ENCODE assay signal across 16 cellular contexts in the genomic region with DNA sequence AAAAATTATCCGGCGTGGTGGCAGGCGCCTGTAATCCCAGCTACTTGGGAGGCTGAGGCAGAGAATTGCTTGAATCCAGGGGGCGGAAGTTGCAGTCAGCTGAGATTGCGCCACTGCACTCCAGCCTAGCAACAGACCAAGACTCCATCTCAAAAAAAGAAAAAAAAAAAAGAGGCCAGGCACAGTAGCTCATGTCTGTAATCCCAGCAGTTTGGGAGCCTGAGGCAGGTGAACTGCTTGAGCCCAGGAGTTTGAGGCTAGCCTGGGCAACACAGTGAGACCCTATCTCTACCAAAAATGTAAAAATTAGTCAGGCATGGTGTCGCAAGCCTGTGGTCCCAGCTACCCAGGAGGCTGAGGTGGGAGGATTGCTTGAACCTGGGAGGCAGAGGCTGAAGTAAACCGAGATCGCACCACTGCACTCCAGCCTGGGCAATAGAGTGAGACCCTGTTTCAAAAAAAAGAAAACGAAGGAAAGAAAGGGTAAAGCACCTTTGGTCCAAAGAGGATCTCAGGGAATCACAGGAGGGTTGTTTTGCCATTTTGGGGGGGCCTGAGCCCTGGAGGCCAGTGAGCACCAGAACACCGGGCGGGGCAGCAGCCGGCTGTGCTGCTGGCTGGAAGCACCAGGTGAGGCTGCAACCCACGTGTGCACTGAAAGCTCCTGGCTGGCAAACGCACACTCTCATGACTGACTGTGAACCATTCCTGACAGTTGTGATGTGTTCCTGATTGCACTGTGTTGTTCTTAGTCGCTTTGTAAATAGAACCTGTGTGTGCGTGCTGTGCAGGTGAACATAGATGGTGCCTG. TPM values are rescaled to one million over a fixed set of nuclear protein-coding genes. Genes with fewer than 3 reads are reported as not detected.
DNase-seq lines count a peak whose midpoint lies in the region; ATAC-seq, FAIRE-seq and TF ChIP-seq lines count a peak whose summit lies in the region.
"Had no signal": no experiment of that assay in that cellular context is flagged by ENCODE, and none has a peak within 500 bp of the region (broad histone marks: within the 10 kb centered on the region; RNA-seq: fewer than 3 reads in every experiment).

No MANE protein-coding gene starts in this region.

- no peak overlapping the region for H3K4me3 Mint-ChIP-seq in activated naive CD4-positive, alpha-beta T cell treated with anti-CD3 and anti-CD28 coated beads for 36 hours
- H3K4me3 Mint-ChIP-seq: activated naive CD8-positive, alpha-beta T cell; H9; natural killer cell treated with Interleukin-12 subunit alpha and Interleukin-12 subunit beta and Interleukin-15 and Interleukin-18, amount 100 ng/mL, for 72 hours had no signal

- no peak for TF ChIP-seq CTCF in mucosa of descending colon (IDR thresholded peaks at IDR 0.05)
- no peak for TF ChIP-seq CTCF in D721Med (IDR thresholded peaks at IDR 0.05; ENCODE audit: insufficient read depth, missing control alignments)

- DNase-seq in GM12891 (ENCODE audit: insufficient read length, low spot score): no peak
- peak; percentile 95 to 98 (median 97) for DNase-seq in NCI-H1417 (lab: John Stamatoyannopoulos, UW)
- DNase-seq in SHP77 (lab: John Stamatoyannopoulos, UW): peak; percentile 80 to 90
- DNase-seq in mucosa of descending colon: peak; percentile 67 to 77 (median 68)
- no peak for DNase-seq in activated naive CD4-positive, alpha-beta T cell treated with anti-CD3 and anti-CD28 coated beads for 36 hours
- DNase-seq in D721Med (ENCODE audit: insufficient read length, low spot score): no peak
- DNase-seq: activated CD8-positive, alpha-beta memory T cell treated with anti-CD3 and anti-CD28 coated beads, Interleukin-2, amount 50 U/mL, for 4 hours; caudate nucleus; H9; left cardiac atrium; sigmoid colon; stimulated activated naive CD4-positive, alpha-beta T cell had no signal

- peaks cover 13% of the 10 kb centered on the region for H3K4me1 ChIP-seq in mucosa of descending colon (ENCODE audit: low read depth)
- H3K4me1 ChIP-seq: sigmoid colon had no signal

- peak; percentile 28 for FAIRE-seq in GM12891 (lab: Jason Lieb, UNC)
- FAIRE-seq in D721Med (lab: Jason Lieb, UNC): no peak

- CTCF ChIA-PET in activated naive CD4-positive, alpha-beta T cell treated with anti-CD3 and anti-CD28 coated beads for 36 hours (lab: Charles Lee): no interaction called here

- no peaks in the 10 kb centered on the region for H3K9me3 Mint-ChIP-seq in activated naive CD4-positive, alpha-beta T cell treated with anti-CD3 and anti-CD28 coated beads for 36 hours
- H3K9me3 Mint-ChIP-seq: H9; natural killer cell treated with Interleukin-12 subunit alpha and Interleukin-12 subunit beta and Interleukin-15 and Interleukin-18, amount 100 ng/mL, for 72 hours had no signal

- H3K9me3 ChIP-seq in mucosa of descending colon: no peaks in the 10 kb centered on the region
- H3K9me3 ChIP-seq: BLaER1, sigmoid colon had no signal

- no peaks in the 10 kb centered on the region for H3K36me3 Mint-ChIP-seq in activated naive CD4-positive, alpha-beta T cell treated with anti-CD3 and anti-CD28 coated beads for 36 hours (ENCODE audit: low read depth)
- H3K36me3 Mint-ChIP-seq: activated naive CD8-positive, alpha-beta T cell; natural killer cell treated with Interleukin-12 subunit alpha and Interleukin-12 subunit beta and Interleukin-15 and Interleukin-18, amount 100 ng/mL, for 72 hours had no signal

- no peak overlapping the region for H3K27ac Mint-ChIP-seq in activated naive CD4-positive, alpha-beta T cell treated with anti-CD3 and anti-CD28 coated beads for 36 hours
- H3K27ac Mint-ChIP-seq: activated naive CD8-positive, alpha-beta T cell; H9; natural killer cell treated with Interleukin-12 subunit alpha and Interleukin-12 subunit beta and Interleukin-15 and Interleukin-18, amount 100 ng/mL, for 72 hours had no signal

- H3K4me1 Mint-ChIP-seq in activated naive CD4-positive, alpha-beta T cell treated with anti-CD3 and anti-CD28 coated beads for 36 hours (ENCODE audit: low read depth): no peaks in the 10 kb centered on the region

- intact Hi-C loops in mucosa of descending colon (cut with DNase I, micrococcal nuclease): no loop called here
- intact Hi-C loops in activated naive CD4-positive, alpha-beta T cell treated with anti-CD3 and anti-CD28 coated beads for 36 hours (cut with micrococcal nuclease): no loop called here

- no peaks in the 10 kb centered on the region for H3K36me3 ChIP-seq in mucosa of descending colon (ENCODE audit: low read depth)
- H3K36me3 ChIP-seq: BLaER1, sigmoid colon had no signal

- no peaks in the 10 kb centered on the region for H3K27me3 Mint-ChIP-seq in activated naive CD4-positive, alpha-beta T cell treated with anti-CD3 and anti-CD28 coated beads for 36 hours (ENCODE audit: low read depth)
- H3K27me3 Mint-ChIP-seq: activated naive CD8-positive, alpha-beta T cell had no signal

- ATAC-seq in mucosa of descending colon: peak; percentile 91
- ATAC-seq in GM19467 (IDR thresholded peaks at IDR 0.05; ENCODE audit: unreplicated experiment): no peak
- ATAC-seq: left cardiac atrium; natural killer cell treated with Interleukin-12 subunit alpha and Interleukin-12 subunit beta and Interleukin-15 and Interleukin-18, amount 100 ng/mL, for 72 hours had no signal

- no peak for TF ChIP-seq POLR2A in GM12891 (IDR thresholded peaks at IDR 0.05; ENCODE audit: low read depth, low read length)

- no peak overlapping the region for H3K4me3 ChIP-seq in mucosa of descending colon
- H3K4me3 ChIP-seq: BLaER1, sigmoid colon had no signal

TF ChIP-seq in GM12891, 5 proteins besides CTCF, POLR2A, EP300 and RAD21:
- no peak for TF ChIP-seq SPI1 (IDR thresholded peaks at IDR 0.05; ENCODE audit: low read depth, low read length)
- no peak for TF ChIP-seq POU2F2 (IDR thresholded peaks at IDR 0.05; ENCODE audit: low read depth, low read length)
- no peak for TF ChIP-seq PAX5 (IDR thresholded peaks at IDR 0.05; ENCODE audit: insufficient read depth, low read length, severe bottlenecking)
- no peak for TF ChIP-seq TAF1 (IDR thresholded peaks at IDR 0.05; ENCODE audit: low read depth, low read length)
- TF ChIP-seq POLR2AphosphoS5 (IDR thresholded peaks at IDR 0.05; ENCODE audit: low read depth, low read length): no peak

RNA-seq across cellular contexts. Expression of gene HS3ST6, which starts 18.4 kb away (rescaled TPM):
- polyA plus RNA-seq in GM12891 (2012; ENCODE audit: low read depth, missing spikeins): not detected
- total RNA-seq in mucosa of descending colon: 1 to 10 TPM; 2.5 to 3.1 (median 2.6) TPM
- total RNA-seq in activated naive CD4-positive, alpha-beta T cell treated with anti-CD3 and anti-CD28 coated beads for 36 hours: not detected
- total RNA-seq: H9; left cardiac atrium; natural killer cell treated with Interleukin-12 subunit alpha and Interleukin-12 subunit beta and Interleukin-15 and Interleukin-18, amount 100 ng/mL, for 72 hours; sigmoid colon had no signal

RNA-seq across cellular contexts. Expression of gene MEIOB, which starts 27.9 kb away (rescaled TPM):
- polyA plus RNA-seq in GM12891 (2012; ENCODE audit: low read depth, missing spikeins): 0.21 TPM
- not detected for total RNA-seq in mucosa of descending colon
- under 1 TPM; 0.52 to 0.76 TPM for total RNA-seq in activated naive CD4-positive, alpha-beta T cell treated with anti-CD3 and anti-CD28 coated beads for 36 hours
- total RNA-seq: natural killer cell treated with Interleukin-12 subunit alpha and Interleukin-12 subunit beta and Interleukin-15 and Interleukin-18, amount 100 ng/mL, for 72 hours; sigmoid colon had no signal

RNA-seq across cellular contexts. Expression of gene MSRB1, which starts 43.2 kb away (rescaled TPM):
- 37.1 TPM for polyA plus RNA-seq in GM12891 (2012; ENCODE audit: low read depth, missing spikeins)
- total RNA-seq in mucosa of descending colon: 10 to 100 TPM; 34.8 to 46.3 (median 40.5) TPM
- total RNA-seq in activated naive CD4-positive, alpha-beta T cell treated with anti-CD3 and anti-CD28 coated beads for 36 hours: 10 to 100 TPM in 1 of 2 experiments, 1 to 10 TPM in 1; 8.5 to 11.0 TPM

RNA-seq across cellular contexts. Expression of gene RPL3L, which starts 54.6 kb away (rescaled TPM):
- 0.05 TPM for polyA plus RNA-seq in GM12891 (2012; ENCODE audit: low read depth, missing spikeins)
- total RNA-seq in mucosa of descending colon: not detected
- total RNA-seq in activated naive CD4-positive, alpha-beta T cell treated with anti-CD3 and anti-CD28 coated beads for 36 hours: not detected
- total RNA-seq: sigmoid colon had no signal

RNA-seq across cellular contexts. Expression of gene NDUFB10, which starts 59.5 kb away (rescaled TPM):
- polyA plus RNA-seq in GM12891 (2012; ENCODE audit: low read depth, missing spikeins): 132 TPM
- 100 to 1,000 TPM; 204 to 212 (median 210) TPM for total RNA-seq in mucosa of descending colon
- total RNA-seq in activated naive CD4-positive, alpha-beta T cell treated with anti-CD3 and anti-CD28 coated beads for 36 hours: 100 to 1,000 TPM; 111 TPM

Comparison
In these comparisons a context has a peak if more than half of its experiments do, and no peak if none do; other contexts are left out.
1. DNase-seq: peak in NCI-H1417 (3 of 3), SHP77 (2 of 2) and mucosa of descending colon (3 of 3); none in GM12891 (single experiment), activated naive CD4-positive, alpha-beta T cell treated with anti-CD3 and anti-CD28 coated beads for 36 hours (single experiment) and D721Med (single experiment).